ENCODE assay signal across 17 cellular contexts in genomic region chr12:67151891-67152290, GRCh38.
A peak's percentile ranks its signal among the peaks of the same experiment; 100 is the strongest.
DNase-seq lines count a peak whose midpoint lies in the region; ATAC-seq and TF ChIP-seq lines count a peak whose summit lies in the region.
"Had no signal": no experiment of that assay in that cellular context is flagged by ENCODE, and none has a peak within 500 bp of the region (broad histone marks: within the 10 kb centered on the region; RNA-seq: fewer than 3 reads in every experiment).

No MANE protein-coding gene starts in this region.

- intact Hi-C loops in body of pancreas (cut with DNase I) = no loop called here

- ATAC-seq in body of pancreas = no peak
- ATAC-seq: A549 had no signal

- no peaks in the 10 kb centered on the region for H3K27me3 ChIP-seq in body of pancreas

- H3K9ac ChIP-seq in SK-N-MC (ENCODE audit: insufficient read length) = no peak overlapping the region

- H3K9me3 ChIP-seq in SK-N-MC (ENCODE audit: low read depth, low read length) (no peaks in the 10 kb centered on the region), body of pancreas (no peaks in the 10 kb centered on the region)
- H3K9me3 ChIP-seq: A549 had no signal

- H3K36me3 ChIP-seq in SK-N-MC (ENCODE audit: insufficient read depth, low read length) (no peaks in the 10 kb centered on the region), body of pancreas (replicated peaks in 1 of 2; ENCODE audit: insufficient read depth in 1 of 2, low read depth in 2 of 2) (no peaks in the 10 kb centered on the region)

- no peak for TF ChIP-seq CTCF in body of pancreas (IDR thresholded peaks at IDR 0.05)

- DNase-seq in NCI-H2107 treated with DMSO at 0.1 percent for 48 hours (lab: John Stamatoyannopoulos, UW; ENCODE audit: unreplicated experiment) (peak; percentile 8), NCI-H2107 (lab: John Stamatoyannopoulos, UW) (no peak), SK-N-MC (ENCODE audit: low read depth, low spot score) (peak; percentile 95), inferior parietal cortex (ENCODE audit: extremely low spot score) (peak; percentile 45), stromal cell of bone marrow (ENCODE audit: low read depth) (peak; percentile 6), AG08395 (ENCODE audit: low spot score) (no peak), body of pancreas (no peak)
- DNase-seq in activated CD8-positive, alpha-beta memory T cell treated with anti-CD3 and anti-CD28 coated beads, Interleukin-2, amount 50 U/mL, for 4 hours = no peak
- DNase-seq: Calu3; CD4-positive, CD25-positive, alpha-beta regulatory T cell; HCEC 1CT; Karpas-422; NCI-H1436 treated with DMSO at 0.1 percent for 48 hours; NCI-H2171; NCI-H510A treated with DMSO at 0.1 percent for 48 hours; RPMI8226 had no signal

- H3K4me3 ChIP-seq in SK-N-MC = peak overlapping the region; percentile 56
- no peak overlapping the region for H3K4me3 ChIP-seq in body of pancreas
- H3K4me3 ChIP-seq: A549 had no signal

- WGBS in body of pancreas, 2 donors = 92 to 93% methylated on average over 3 of the region's 3 CpGs

- H3K27ac ChIP-seq in SK-N-MC (no peak overlapping the region), body of pancreas (no peak overlapping the region)
- H3K27ac ChIP-seq: A549 had no signal

- no peak for TF ChIP-seq POLR2A in body of pancreas (IDR thresholded peaks at IDR 0.05)

- no peaks in the 10 kb centered on the region for H3K4me1 ChIP-seq in body of pancreas
- H3K4me1 ChIP-seq: A549 had no signal

Comparison
In these comparisons a context has a peak if more than half of its experiments do, and no peak if none do; other contexts are left out.
1. DNase-seq: peak in NCI-H2107 treated with DMSO at 0.1 percent for 48 hours (single experiment), SK-N-MC (single experiment), inferior parietal cortex (single experiment) and stromal cell of bone marrow (single experiment); none in NCI-H2107 (single experiment), AG08395 (single experiment), body of pancreas (0 of 4) and activated CD8-positive, alpha-beta memory T cell treated with anti-CD3 and anti-CD28 coated beads, Interleukin-2, amount 50 U/mL, for 4 hours (single experiment).